ENCODE assay signal across 15 cellular contexts in the genomic region with DNA sequence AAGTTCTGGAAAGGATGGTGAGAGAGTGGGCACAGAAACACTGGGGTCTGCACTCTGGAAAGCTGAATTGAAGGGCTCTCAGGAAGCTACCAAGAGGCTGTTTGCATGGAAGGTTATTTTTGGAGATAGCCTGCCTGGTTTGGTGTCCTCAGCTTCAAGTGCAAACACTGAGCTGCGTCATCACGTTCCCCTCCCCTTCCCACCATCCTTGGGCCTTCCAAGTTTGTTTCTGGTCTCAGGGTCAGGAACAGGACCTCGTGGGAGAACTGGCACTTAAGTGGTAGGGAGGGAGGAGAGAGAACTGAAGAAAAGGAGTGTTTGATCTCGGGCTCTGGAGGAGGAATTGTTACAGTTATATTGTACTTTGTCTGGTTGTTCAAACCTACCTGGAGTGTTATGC. TPM values are rescaled to one million over a fixed set of nuclear protein-coding genes. Genes with fewer than 3 reads are reported as not detected.
DNase-seq lines count a peak whose midpoint lies in the region; ATAC-seq and TF ChIP-seq lines count a peak whose summit lies in the region.
"Had no signal": no experiment of that assay in that cellular context is flagged by ENCODE, and none has a peak within 500 bp of the region (broad histone marks: within the 10 kb centered on the region; RNA-seq: fewer than 3 reads in every experiment).

No MANE protein-coding gene starts in this region.

- H3K36me3 ChIP-seq in IMR-90 (ENCODE audit: control insufficient read depth, insufficient read depth, low read length): no peaks in the 10 kb centered on the region
- H3K36me3 ChIP-seq in skeletal muscle tissue (ENCODE audit: control insufficient read depth in 3 of 3, insufficient read depth in 3 of 3, low read length in 3 of 3): peaks cover 0 to 3% (median 2%) of the 10 kb centered on the region in 3 donors
- H3K36me3 ChIP-seq: adrenal gland had no signal

- H4K5ac ChIP-seq in IMR-90 (ENCODE audit: low read depth, low read length): no peak overlapping the region

- peaks cover 0 to 1% (median 0%) of the 10 kb centered on the region in 3 donors for H3K27me3 Mint-ChIP-seq in immature natural killer cell (ENCODE audit: low read depth in 3 of 3)
- H3K27me3 Mint-ChIP-seq in CD4-positive, alpha-beta T cell: no peaks in the 10 kb centered on the region
- H3K27me3 Mint-ChIP-seq: dendritic cell treated with granulocyte-macrophage colony-stimulating factor and Interleukin-4, amounts not matched to agents 40 ng/mL and 50 ng/mL, for 4 days had no signal

- TF ChIP-seq CTCF in IMR-90 (conservative IDR thresholded peaks at IDR 0.05; ENCODE audit: low read depth, low read length) (no peak), dorsolateral prefrontal cortex (IDR thresholded peaks at IDR 0.05 in 54 of 56, conservative IDR thresholded peaks at IDR 0.05 in 2 of 56; ENCODE audit: low read depth in 1 of 56, partially characterized antibody in 56 of 56) (no peak)
- TF ChIP-seq CTCF in CD4-positive, alpha-beta T cell (IDR thresholded peaks at IDR 0.05): no peak

- H3K4me3 Mint-ChIP-seq in immature natural killer cell: no peak overlapping the region
- no peak overlapping the region for H3K4me3 Mint-ChIP-seq in CD4-positive, alpha-beta T cell
- H3K4me3 Mint-ChIP-seq: neural crest cell had no signal

- BruUV-seq in IMR-90 (replicated peaks; lab: Mats Ljungman, UMichigan): no TSS peak

- no peaks in the 10 kb centered on the region for H3K79me1 ChIP-seq in IMR-90 (ENCODE audit: low read depth in 1 of 2, low read length in 2 of 2)

- peaks cover 21 to 39% (median 23%) of the 10 kb centered on the region in 3 donors for H3K36me3 Mint-ChIP-seq in immature natural killer cell
- H3K36me3 Mint-ChIP-seq in CD4-positive, alpha-beta T cell (ENCODE audit: low read depth): peaks cover 64% of the 10 kb centered on the region

- no peak overlapping the region for H3K4me3 ChIP-seq in IMR-90 (ENCODE audit: insufficient read depth, low read depth, low read length)
- H3K4me3 ChIP-seq in dorsolateral prefrontal cortex: peak overlapping the region in 5 of 59 donors; percentile 3 to 15 (median 9)
- peak overlapping the region in 1 of 3 donors; percentile 1 for H3K4me3 ChIP-seq in skeletal muscle tissue (ENCODE audit: low read length in 3 of 3)
- H3K4me3 ChIP-seq: adrenal gland had no signal

- no peak overlapping the region for H2AK5ac ChIP-seq in IMR-90 (ENCODE audit: low read depth, low read length)

- H4K8ac ChIP-seq in IMR-90 (ENCODE audit: low read depth in 2 of 2, low read length in 2 of 2): no peak overlapping the region

- no peak for TF ChIP-seq POLR2A in IMR-90 (IDR thresholded peaks at IDR 0.05; ENCODE audit: low read depth, low read length)

- no peak overlapping the region for H3K4ac ChIP-seq in IMR-90 (ENCODE audit: low read depth, low read length)

- peak overlapping the region; percentile 46 for H2AFZ ChIP-seq in IMR-90 (replicated peaks; ENCODE audit: low read length, poor library complexity)

- H3K23ac ChIP-seq in IMR-90 (ENCODE audit: low read depth, low read length): no peak overlapping the region

- peaks cover 2% of the 10 kb centered on the region; the same call in 1 of the 2 replicates for H3K4me1 ChIP-seq in IMR-90 (ENCODE audit: control insufficient read depth, insufficient read depth, low read length)
- H3K4me1 ChIP-seq in skeletal muscle tissue (ENCODE audit: control insufficient read depth in 3 of 3, insufficient read depth in 3 of 3, low read length in 3 of 3): peaks cover 18 to 47% (median 24%) of the 10 kb centered on the region in 3 donors
- H3K4me1 ChIP-seq: adrenal gland had no signal

- peak overlapping the region in 4 of 6 donors; percentile 5 to 71 (median 60) for H3K27ac Mint-ChIP-seq in immature natural killer cell
- no peak overlapping the region for H3K27ac Mint-ChIP-seq in CD4-positive, alpha-beta T cell
- H3K27ac Mint-ChIP-seq: dendritic cell treated with granulocyte-macrophage colony-stimulating factor and Interleukin-4, amounts not matched to agents 40 ng/mL and 50 ng/mL, for 4 days had no signal

- in situ Hi-C loops in IMR-90 (cut with MboI; ENCODE audit: low sequenced_read_pairs): no loop called here

- no peak overlapping the region for H3K27ac ChIP-seq in IMR-90 (ENCODE audit: insufficient read depth, low read length)
- H3K27ac ChIP-seq in dorsolateral prefrontal cortex: peak overlapping the region in 41 of 59 donors; percentile 8 to 75 (median 41)
- H3K27ac ChIP-seq in skeletal muscle tissue (ENCODE audit: low read depth, low read length): peak overlapping the region; percentile 25
- H3K27ac ChIP-seq in CD4-positive, alpha-beta T cell (ENCODE audit: low read depth, low read length): no peak overlapping the region

- POLR2A ChIA-PET in IMR-90 (lab: Charles Lee; ENCODE audit: unreplicated experiment): no interaction called here
- POLR2A ChIA-PET in CD4-positive, alpha-beta T cell (lab: Charles Lee): no interaction called here

- ATAC-seq in IMR-90 (ENCODE audit: low read depth): 0 out of 2 replicates have a peak, but pooled peaks have one; percentile 14
- no peak for ATAC-seq in CD4-positive, alpha-beta T cell (ENCODE audit: poor library complexity)

- H2BK15ac ChIP-seq in IMR-90 (ENCODE audit: low read depth, low read length): no peak overlapping the region

- no peaks in the 10 kb centered on the region for H3K9me1 ChIP-seq in IMR-90 (ENCODE audit: insufficient read depth, low read length)

- intact Hi-C loops in IMR-90 (cut with micrococcal nuclease) (no loop called here), dorsolateral prefrontal cortex (cut with DNase I) (no loop called here)
- intact Hi-C loops in CD4-positive, alpha-beta T cell (cut with DNase I, micrococcal nuclease): no loop called here

- H3K4me2 ChIP-seq in IMR-90 (ENCODE audit: low read depth, low read length): no peak overlapping the region

- no peak overlapping the region for H2BK120ac ChIP-seq in IMR-90 (ENCODE audit: low read depth, low read length)

- H3K9ac ChIP-seq in IMR-90 (ENCODE audit: low read depth, low read length): no peak overlapping the region
- peak overlapping the region in 1 of 3 donors; percentile 0 for H3K9ac ChIP-seq in skeletal muscle tissue (ENCODE audit: low read depth in 1 of 3, low read length in 3 of 3)

- no peak for TF ChIP-seq RAD21 in IMR-90 (IDR thresholded peaks at IDR 0.05; ENCODE audit: low read length)

- no peaks in the 10 kb centered on the region for H4K20me1 ChIP-seq in IMR-90 (ENCODE audit: insufficient read depth, low read length)

- no peak overlapping the region for H3K14ac ChIP-seq in IMR-90 (replicated peaks; ENCODE audit: low read depth, low read length)

- no peaks in the 10 kb centered on the region for H3K9me3 Mint-ChIP-seq in immature natural killer cell
- no peaks in the 10 kb centered on the region for H3K9me3 Mint-ChIP-seq in CD4-positive, alpha-beta T cell
- H3K9me3 Mint-ChIP-seq: dendritic cell treated with granulocyte-macrophage colony-stimulating factor and Interleukin-4, amounts not matched to agents 40 ng/mL and 50 ng/mL, for 4 days; neural crest cell had no signal

- CTCF ChIA-PET in IMR-90 (lab: Yijun Ruan, JAX): interaction anchor here (1.7 kb wide), 1 partner anchor 10 kb away, joined by 4 read pairs; a partner anchor contains a TSS
- CTCF ChIA-PET in CD4-positive, alpha-beta T cell (lab: Charles Lee): interaction anchor here (0.6 to 1.1 kb wide), 2 partner anchors 27 to 198 kb away, joined by 3 read pairs; a partner anchor contains a TSS

- no CpG with 5 or more reads among the region's 4 CpGs for WGBS in IMR-90 (ENCODE audit: extremely low coverage in 2 of 2, insufficient read length in 1 of 2), 2 experiments

- peaks cover 66 to 89% of the 10 kb centered on the region in 2 donors for H3K4me1 Mint-ChIP-seq in immature natural killer cell
- H3K4me1 Mint-ChIP-seq in CD4-positive, alpha-beta T cell (ENCODE audit: low read depth): peaks cover 53% of the 10 kb centered on the region

- dilution Hi-C loops in IMR-90 (cut with HindIII; ENCODE audit: low sequenced_read_pairs, unreplicated experiment): no loop called here

- no peak overlapping the region for H3K18ac ChIP-seq in IMR-90 (ENCODE audit: low read depth, low read length)

- H3K9me3 ChIP-seq in IMR-90 (ENCODE audit: control insufficient read depth, insufficient read depth, low read length) (no peaks in the 10 kb centered on the region), skeletal muscle tissue (ENCODE audit: control insufficient read depth in 3 of 3, low read length in 3 of 3) (no peaks in the 10 kb centered on the region)
- H3K9me3 ChIP-seq in CD4-positive, alpha-beta T cell (ENCODE audit: control insufficient read depth, low read length): no peaks in the 10 kb centered on the region
- H3K9me3 ChIP-seq: adrenal gland had no signal

- H3K56ac ChIP-seq in IMR-90 (ENCODE audit: extremely low read depth, insufficient read depth, low read length): no peak overlapping the region

- H2AK9ac ChIP-seq in IMR-90 (replicated peaks; ENCODE audit: low read depth, low read length, poor library complexity): no peak overlapping the region

- H2BK5ac ChIP-seq in IMR-90 (ENCODE audit: low read depth, low read length, poor library complexity, severe bottlenecking): no peak overlapping the region

- H3K27me3 ChIP-seq in IMR-90 (ENCODE audit: control insufficient read depth, insufficient read depth, low read length): peaks cover 1% of the 10 kb centered on the region; the same call in 1 of the 2 replicates
- no peaks in the 10 kb centered on the region for H3K27me3 ChIP-seq in dorsolateral prefrontal cortex
- H3K27me3 ChIP-seq in skeletal muscle tissue (ENCODE audit: control insufficient read depth in 3 of 3, insufficient read depth in 3 of 3, low read length in 3 of 3): no peaks in the 10 kb centered on the region
- H3K27me3 ChIP-seq in CD4-positive, alpha-beta T cell (ENCODE audit: control insufficient read depth, insufficient read depth, low read length): no peaks in the 10 kb centered on the region
- H3K27me3 ChIP-seq: adrenal gland had no signal

- no peak overlapping the region for H4K91ac ChIP-seq in IMR-90 (ENCODE audit: insufficient read depth, low read depth, low read length)

- DNase-seq in IMR-90 (peak; percentile 42), dorsolateral prefrontal cortex (no peak), immature natural killer cell (no peak), SHP77 treated with DMSO at 0.1 percent for 48 hours (lab: John Stamatoyannopoulos, UW) (no peak), GM03348 (ENCODE audit: low spot score) (no peak), GF-D8 (lab: John Stamatoyannopoulos, UW) (no peak)
- no peak for DNase-seq in CD4-positive, alpha-beta T cell
- DNase-seq: activated CD8-positive, alpha-beta memory T cell treated with anti-CD3 and anti-CD28 coated beads, Interleukin-2, amount 50 U/mL, for 4 hours; DMS 273 treated with DMSO at 0.1 percent for 48 hours; islet precursor cell; trophoblast cell had no signal

- H2BK20ac ChIP-seq in IMR-90 (ENCODE audit: low read depth, low read length): no peak overlapping the region

RNA-seq across cellular contexts. Expression of a gene that starts 10.6 kb away (rescaled TPM):
- total RNA-seq in IMR-90 (2012; rRNA removed) (1.4 and 1.7 TPM in 2 replicates), dorsolateral prefrontal cortex (100 to 1,000 TPM in 1 of 120 experiments, 10 to 100 TPM in 119; 30.8 to 105 (median 56.1) TPM), skeletal muscle tissue (16.7 TPM)
- polyA plus RNA-seq in IMR-90 (2012; rRNA removed) (2.5 and 2.9 TPM in 2 replicates), immature natural killer cell (100 to 1,000 TPM in 1 of 3 donors, 10 to 100 TPM in 2; 49.8 to 142 (median 74.4) TPM)
- polyA plus RNA-seq in IMR-90 (2012; cell fraction: cytosol; rRNA removed): 1.1 and 1.5 TPM in 2 replicates
- polyA plus RNA-seq in IMR-90 (2012; cell fraction: nucleus; rRNA removed; ENCODE audit: low replicate concordance): 1.3 and 2.8 TPM in 2 replicates
- total RNA-seq in CD4-positive, alpha-beta T cell: 10 to 100 TPM; 27.6 to 29.1 TPM

Comparison
In these comparisons a context has a peak if more than half of its experiments do, and no peak if none do; other contexts are left out.
1. H3K27ac ChIP-seq: peak in dorsolateral prefrontal cortex (41 of 59) and skeletal muscle tissue (single experiment); none in IMR-90 (single experiment) and CD4-positive, alpha-beta T cell (single experiment).